ENCODE assay signal across 26 cellular contexts in the genomic region with DNA sequence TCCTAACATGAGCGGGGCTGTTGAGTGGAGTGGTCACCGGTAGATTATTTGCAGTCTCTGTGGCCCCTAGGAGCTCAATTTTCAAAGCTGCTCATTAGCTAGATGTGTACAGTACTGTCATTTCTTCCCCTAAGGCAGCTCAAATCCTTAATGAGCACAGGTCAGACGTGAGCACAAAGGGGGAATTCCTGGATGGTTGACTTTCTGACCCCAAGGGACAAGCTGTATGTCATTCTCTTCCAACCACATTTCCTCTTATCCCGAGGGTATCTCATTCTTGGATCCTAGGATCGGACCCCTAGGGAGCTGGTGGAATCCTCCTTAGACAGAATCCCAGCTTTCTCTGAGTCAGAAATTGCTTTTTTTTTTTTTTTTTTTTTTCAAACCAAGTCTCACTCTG. TPM values are rescaled to one million over a fixed set of nuclear protein-coding genes. Genes with fewer than 3 reads are reported as not detected.
DNase-seq lines count a peak whose midpoint lies in the region; ATAC-seq, FAIRE-seq and TF ChIP-seq lines count a peak whose summit lies in the region.
"Had no signal": no experiment of that assay in that cellular context is flagged by ENCODE, and none has a peak within 500 bp of the region (broad histone marks: within the 10 kb centered on the region; RNA-seq: fewer than 3 reads in every experiment).

No MANE protein-coding gene starts in this region.

- TF ChIP-seq POLR2A in GM12878 (IDR thresholded peaks at IDR 0.05; ENCODE audit: low read depth, low read length) (no peak), vagina (IDR thresholded peaks at IDR 0.05) (no peak)

- no peaks in the 10 kb centered on the region for H3K79me2 ChIP-seq in GM12878 (ENCODE audit: control insufficient read depth, insufficient read depth, low read length)

- in situ Hi-C loops in GM12878 (cut with MboI): loop anchor here (10.0 to 25.0 kb wide), 3 partner anchors 492 to 1105 kb away; a partner anchor contains a TSS

- WGBS in GM12878 (ENCODE audit: insufficient coverage, insufficient replicate concordance, low lambda C conversion rate, missing lambda C conversion rate): 23% methylated on average over 5 of the region's 5 CpGs

- no peaks in the 10 kb centered on the region for H3K36me3 ChIP-seq in GM12878 (ENCODE audit: control insufficient read depth in 2 of 2, insufficient read depth in 2 of 2, low read length in 1 of 2)
- H3K36me3 ChIP-seq in vagina: no peaks in the 10 kb centered on the region
- no peaks in the 10 kb centered on the region for H3K36me3 ChIP-seq in colonic mucosa
- H3K36me3 ChIP-seq: BLaER1 had no signal

- peak; percentile 73 for DNase-seq in A172 (ENCODE audit: low spot score)
- DNase-seq in EL: peak; percentile 14
- DNase-seq in M059J (ENCODE audit: low read depth): peak; percentile 80
- no peak for DNase-seq in GM12878 (ENCODE audit: low read depth, low spot score)
- DNase-seq in vagina (ENCODE audit: extremely low spot score in 2 of 2): no peak
- no peak for DNase-seq in T-helper 1 cell
- DNase-seq in colonic mucosa: no peak
- no peak for DNase-seq in inferior parietal cortex (ENCODE audit: extremely low spot score)
- DNase-seq: Calu3; CD4-positive, alpha-beta memory T cell; DMS79 treated with DMSO at 0.1 percent for 48 hours; HCEC 1CT; IMR-90 had no signal

- CTCF ChIA-PET in GM12878 (lab: Yijun Ruan, JAX): interaction anchor here (0.6 kb wide), 1 partner anchor 550 kb away, joined by 3 read pairs; no protein-coding TSS in a partner anchor

- POLR2A ChIA-PET in GM12878 (lab: Charles Lee): interaction anchor here (0.6 kb wide), 1 partner anchor 511 kb away, joined by 4 read pairs; no protein-coding TSS in a partner anchor

- intact Hi-C loops in GM12878 (cut with micrococcal nuclease; ENCODE audit: unreplicated experiment): loop anchor here (10.0 kb wide), 1 partner anchor 172 kb away; a partner anchor contains a TSS
- intact Hi-C loops in vagina (cut with DNase I): no loop called here
- intact Hi-C loops in colonic mucosa (cut with DNase I): loop anchor here (10.0 kb wide), 1 partner anchor 662 kb away; no protein-coding TSS in a partner anchor

- BruUV-seq in GM12878 (replicated peaks; lab: Mats Ljungman, UMichigan): no TSS peak

- no peaks in the 10 kb centered on the region; the same call in 2 of the 3 replicates for H3K9me3 ChIP-seq in GM12878 (replicated peaks; ENCODE audit: control insufficient read depth, insufficient read depth, low read length)
- H3K9me3 ChIP-seq in vagina: no peaks in the 10 kb centered on the region
- no peaks in the 10 kb centered on the region for H3K9me3 ChIP-seq in colonic mucosa
- H3K9me3 ChIP-seq: BLaER1 had no signal

- no peak for FAIRE-seq in GM12878 (lab: Jason Lieb, UNC)
- FAIRE-seq: GM12891, GM18507, H54, K562 had no signal

- no peak overlapping the region for H2AFZ ChIP-seq in GM12878 (ENCODE audit: control insufficient read depth, low read depth, low read length)
- H2AFZ ChIP-seq: GM23338 had no signal

- TF ChIP-seq EP300 in GM12878 (IDR thresholded peaks at IDR 0.05; ENCODE audit: borderline replicate concordance in 1 of 2, control insufficient read depth in 1 of 2, low read depth in 2 of 2, low read length in 2 of 2): no peak

- SMC1A ChIA-PET in GM12878 (lab: Charles Lee; ENCODE audit: uncharacterized antibody, unreplicated experiment): interaction anchor here (0.6 kb wide), 1 partner anchor 10 kb away, joined by 3 read pairs; no protein-coding TSS in a partner anchor

- H3K4me1 ChIP-seq in GM12878 (ENCODE audit: control insufficient read depth, insufficient read depth, low read length) (no peaks in the 10 kb centered on the region), vagina (no peaks in the 10 kb centered on the region), colonic mucosa (no peaks in the 10 kb centered on the region)

- H3K27me3 ChIP-seq in GM12878 (replicated peaks in 1 of 2; ENCODE audit: control insufficient read depth in 2 of 2, insufficient read depth in 2 of 2, low read length in 1 of 2): no peaks in the 10 kb centered on the region
- no peaks in the 10 kb centered on the region for H3K27me3 ChIP-seq in vagina
- no peaks in the 10 kb centered on the region for H3K27me3 ChIP-seq in colonic mucosa
- H3K27me3 ChIP-seq: BLaER1 had no signal

- H3K4me3 ChIP-seq in GM12878: no peak overlapping the region
- no peak overlapping the region for H3K4me3 ChIP-seq in vagina
- no peak overlapping the region for H3K4me3 ChIP-seq in colonic mucosa
- H3K4me3 ChIP-seq: BLaER1, GM23338, K562 had no signal

- no peak for TF ChIP-seq CTCF in GM12878 (IDR thresholded peaks at IDR 0.05 in 2 of 3, conservative IDR thresholded peaks at IDR 0.05 in 1 of 3; ENCODE audit: control insufficient read depth in 2 of 3, extremely low read depth in 1 of 3, insufficient read depth in 1 of 3, low read depth in 3 of 3, low read length in 3 of 3)
- TF ChIP-seq CTCF in vagina (IDR thresholded peaks at IDR 0.05): no peak
- no peak for TF ChIP-seq CTCF in colonic mucosa (IDR thresholded peaks at IDR 0.05)

- H4K20me1 ChIP-seq in GM12878 (ENCODE audit: control insufficient read depth, insufficient read depth): no peaks in the 10 kb centered on the region
- H4K20me1 ChIP-seq: BLaER1 had no signal

- no peak for ATAC-seq in GM12878
- ATAC-seq: GM23338, K562 had no signal

- H3K27ac ChIP-seq in GM12878 (ENCODE audit: control insufficient read depth, insufficient read depth) (no peak overlapping the region), vagina (no peak overlapping the region), colonic mucosa (no peak overlapping the region)
- H3K27ac ChIP-seq: 22Rv1, BLaER1, HL-60 had no signal

- no peak overlapping the region for H3K4me2 ChIP-seq in GM12878 (ENCODE audit: control insufficient read depth, insufficient read depth)
- H3K4me2 ChIP-seq: BLaER1, GM23338 had no signal

- TF ChIP-seq RAD21 in GM12878 (IDR thresholded peaks at IDR 0.05; ENCODE audit: insufficient read depth, low read depth, low read length): no peak

- H3K9ac ChIP-seq in GM12878 (ENCODE audit: control insufficient read depth, insufficient read depth, low read length): no peak overlapping the region
- H3K9ac ChIP-seq in colonic mucosa (ENCODE audit: low read depth in 2 of 2, low read length in 2 of 2): no peak overlapping the region
- H3K9ac ChIP-seq: BLaER1 had no signal

- RAD21 ChIA-PET in GM12878 (lab: Charles Lee; ENCODE audit: unreplicated experiment): no interaction called here

RNA-seq across cellular contexts. Expression of a gene that starts 5.7 kb away (rescaled TPM):
- not detected in 2 replicates for total RNA-seq in A172 (2014; rRNA removed; shearing (Covaris generic))
- not detected in 2 replicates for total RNA-seq in M059J (2014; rRNA removed; shearing (Covaris generic))
- not detected in 2 replicates for total RNA-seq in GM12878 (2013; cell fraction: nucleolus; rRNA removed)
- total RNA-seq in GM12878 (2014; rRNA removed) (not detected in 2 replicates), GM12878 (2014; rRNA removed; fragmentation: Illumina TruSeq; extraction: Trizol) (not detected in 2 replicates), GM12878 (2021) (not detected in 2 replicates), vagina (not detected), colonic mucosa (not detected)
- polyA plus RNA-seq in GM12878 (2011; ENCODE audit: low read depth): not detected
- polyA plus RNA-seq in GM12878 (2011; rRNA removed) (not detected in 2 replicates), GM12878 (2014; fragmentation: Illumina TruSeq; extraction: Trizol) (not detected in 2 replicates), GM12878 (2014; fragmentation: Nextera tagmentation; extraction: Ambion mirVana) (not detected), GM12878 (2014; rRNA removed) (not detected in 2 replicates), GM12878 (2016; fragmentation: Nextera tagmentation; extraction: Ambion mirVana) (not detected)
- not detected in 2 replicates for polyA plus RNA-seq in GM12878 (2011; cell fraction: cytosol; rRNA removed)
- not detected in 2 replicates for polyA plus RNA-seq in GM12878 (2011; cell fraction: nucleus; rRNA removed)
- polyA plus RNA-seq in GM12878 (2012): not detected in 2 replicates
- polyA minus RNA-seq in GM12878 (2011; rRNA and poly(A)+ RNA removed): not detected in 2 replicates
- not detected in 2 replicates for polyA minus RNA-seq in GM12878 (2011; cell fraction: cytosol; rRNA and poly(A)+ RNA removed)
- polyA minus RNA-seq in GM12878 (2011; cell fraction: nucleus; rRNA and poly(A)+ RNA removed): not detected in 2 replicates
- total RNA-seq: A673; Calu3; CD4-positive, alpha-beta memory T cell; G401; GM23338; HT1080; IMR-90; K562 had no signal
- polyA plus RNA-seq: AG04450; CD14-positive monocyte; CD4-positive, alpha-beta memory T cell; GM23338; IMR-90; K562 had no signal

RNA-seq across cellular contexts. Expression of a gene that starts 7.8 kb away (rescaled TPM):
- total RNA-seq in A172 (2014; rRNA removed; shearing (Covaris generic)): 16.4 and 20.1 TPM in 2 replicates
- 15.9 and 26.5 TPM in 2 replicates for total RNA-seq in M059J (2014; rRNA removed; shearing (Covaris generic))
- total RNA-seq in GM12878 (2013; cell fraction: nucleolus; rRNA removed): 55.0 and 55.9 TPM in 2 replicates
- total RNA-seq in GM12878 (2014; rRNA removed) (27.0 and 28.4 TPM in 2 replicates), GM12878 (2014; rRNA removed; fragmentation: Illumina TruSeq; extraction: Trizol) (31.4 and 32.3 TPM in 2 replicates), GM12878 (2021) (34.0 and 35.8 TPM in 2 replicates), vagina (17.2 TPM), colonic mucosa (10 to 100 TPM; 25.5 to 28.5 TPM)
- 18.2 TPM for polyA plus RNA-seq in GM12878 (2011; ENCODE audit: low read depth)
- polyA plus RNA-seq in GM12878 (2011; rRNA removed) (19.1 and 27.6 TPM in 2 replicates), GM12878 (2014; fragmentation: Illumina TruSeq; extraction: Trizol) (32.4 and 32.9 TPM in 2 replicates), GM12878 (2014; fragmentation: Nextera tagmentation; extraction: Ambion mirVana) (10 to 100 TPM; 25.0 to 37.5 TPM), GM12878 (2014; rRNA removed) (18.5 and 22.7 TPM in 2 replicates), GM12878 (2016; fragmentation: Nextera tagmentation; extraction: Ambion mirVana) (10 to 100 TPM; 37.1 to 39.4 TPM)
- 31.1 and 34.6 TPM in 2 replicates for polyA plus RNA-seq in GM12878 (2011; cell fraction: cytosol; rRNA removed)
- polyA plus RNA-seq in GM12878 (2011; cell fraction: nucleus; rRNA removed): 55.6 and 59.3 TPM in 2 replicates
- polyA plus RNA-seq in GM12878 (2012): 33.6 and 33.7 TPM in 2 replicates
- 24.8 and 27.4 TPM in 2 replicates for polyA minus RNA-seq in GM12878 (2011; rRNA and poly(A)+ RNA removed)
- 11.0 and 16.5 TPM in 2 replicates for polyA minus RNA-seq in GM12878 (2011; cell fraction: cytosol; rRNA and poly(A)+ RNA removed)
- 15.6 and 19.1 TPM in 2 replicates for polyA minus RNA-seq in GM12878 (2011; cell fraction: nucleus; rRNA and poly(A)+ RNA removed)

RNA-seq across cellular contexts. Expression of a gene that starts 16.9 kb away (rescaled TPM):
- not detected in 2 replicates for total RNA-seq in A172 (2014; rRNA removed; shearing (Covaris generic))
- total RNA-seq in M059J (2014; rRNA removed; shearing (Covaris generic)): not detected in 2 replicates
- total RNA-seq in GM12878 (2013; cell fraction: nucleolus; rRNA removed): not detected in 2 replicates
- total RNA-seq in GM12878 (2014; rRNA removed) (not detected in 2 replicates), GM12878 (2014; rRNA removed; fragmentation: Illumina TruSeq; extraction: Trizol) (not detected in 2 replicates), GM12878 (2021) (not detected in 2 replicates), vagina (not detected), colonic mucosa (not detected)
- polyA plus RNA-seq in GM12878 (2011; ENCODE audit: low read depth): not detected
- polyA plus RNA-seq in GM12878 (2011; rRNA removed) (not detected in 2 replicates), GM12878 (2014; fragmentation: Illumina TruSeq; extraction: Trizol) (not detected in 2 replicates), GM12878 (2014; fragmentation: Nextera tagmentation; extraction: Ambion mirVana) (not detected), GM12878 (2014; rRNA removed) (not detected in 2 replicates), GM12878 (2016; fragmentation: Nextera tagmentation; extraction: Ambion mirVana) (not detected)
- polyA plus RNA-seq in GM12878 (2011; cell fraction: cytosol; rRNA removed): not detected in 2 replicates
- not detected in 2 replicates for polyA plus RNA-seq in GM12878 (2011; cell fraction: nucleus; rRNA removed)
- not detected in 2 replicates for polyA plus RNA-seq in GM12878 (2012)
- not detected in 2 replicates for polyA minus RNA-seq in GM12878 (2011; rRNA and poly(A)+ RNA removed)
- polyA minus RNA-seq in GM12878 (2011; cell fraction: cytosol; rRNA and poly(A)+ RNA removed): not detected in 2 replicates
- polyA minus RNA-seq in GM12878 (2011; cell fraction: nucleus; rRNA and poly(A)+ RNA removed): not detected in 2 replicates
- total RNA-seq: A673; Calu3; CD4-positive, alpha-beta memory T cell; G401; GM23338; HT1080; IMR-90; K562 had no signal
- polyA plus RNA-seq: AG04450; CD14-positive monocyte; CD4-positive, alpha-beta memory T cell; GM23338; IMR-90; K562 had no signal

RNA-seq across cellular contexts. Expression of a gene that starts 25.1 kb away (rescaled TPM):
- total RNA-seq in A172 (2014; rRNA removed; shearing (Covaris generic)): not detected in 2 replicates
- not detected in 2 replicates for total RNA-seq in M059J (2014; rRNA removed; shearing (Covaris generic))
- not detected in 2 replicates for total RNA-seq in GM12878 (2013; cell fraction: nucleolus; rRNA removed)
- total RNA-seq in GM12878 (2014; rRNA removed): not detected in 2 replicates
- total RNA-seq in GM12878 (2014; rRNA removed; fragmentation: Illumina TruSeq; extraction: Trizol): not detected in 2 replicates
- not detected in 2 replicates for total RNA-seq in GM12878 (2021)
- not detected for polyA plus RNA-seq in GM12878 (2011; ENCODE audit: low read depth)
- not detected in 2 replicates for polyA plus RNA-seq in GM12878 (2011; rRNA removed)
- polyA plus RNA-seq in GM12878 (2011; cell fraction: cytosol; rRNA removed): not detected in 2 replicates
- polyA plus RNA-seq in GM12878 (2011; cell fraction: nucleus; rRNA removed): not detected in 2 replicates
- not detected in 2 replicates for polyA plus RNA-seq in GM12878 (2012)
- not detected in 2 replicates for polyA plus RNA-seq in GM12878 (2014; fragmentation: Illumina TruSeq; extraction: Trizol)
- polyA plus RNA-seq in GM12878 (2014; fragmentation: Nextera tagmentation; extraction: Ambion mirVana): not detected
- polyA plus RNA-seq in GM12878 (2014; rRNA removed): not detected in 2 replicates
- not detected for polyA plus RNA-seq in GM12878 (2016; fragmentation: Nextera tagmentation; extraction: Ambion mirVana)
- not detected in 2 replicates for polyA minus RNA-seq in GM12878 (2011; rRNA and poly(A)+ RNA removed)
- not detected in 2 replicates for polyA minus RNA-seq in GM12878 (2011; cell fraction: cytosol; rRNA and poly(A)+ RNA removed)
- polyA minus RNA-seq in GM12878 (2011; cell fraction: nucleus; rRNA and poly(A)+ RNA removed): not detected in 2 replicates
- total RNA-seq in vagina: not detected
- total RNA-seq in colonic mucosa: not detected
- total RNA-seq: A673; Calu3; CD4-positive, alpha-beta memory T cell; G401; GM23338; HT1080; IMR-90; K562 had no signal
- polyA plus RNA-seq: AG04450; CD14-positive monocyte; CD4-positive, alpha-beta memory T cell; GM23338; IMR-90 had no signal

RNA-seq across cellular contexts. Expression of a gene that starts 45.6 kb away (rescaled TPM):
- total RNA-seq in A172 (2014; rRNA removed; shearing (Covaris generic)): not detected in 2 replicates
- total RNA-seq in M059J (2014; rRNA removed; shearing (Covaris generic)): not detected in 2 replicates
- total RNA-seq in GM12878 (2013; cell fraction: nucleolus; rRNA removed): not detected in 2 replicates
- total RNA-seq in GM12878 (2014; rRNA removed) (not detected in 2 replicates), GM12878 (2014; rRNA removed; fragmentation: Illumina TruSeq; extraction: Trizol) (not detected in 2 replicates), GM12878 (2021) (not detected in 2 replicates), vagina (not detected), colonic mucosa (not detected)
- not detected for polyA plus RNA-seq in GM12878 (2011; ENCODE audit: low read depth)
- polyA plus RNA-seq in GM12878 (2011; rRNA removed) (not detected in 2 replicates), GM12878 (2014; fragmentation: Illumina TruSeq; extraction: Trizol) (not detected in 2 replicates), GM12878 (2014; fragmentation: Nextera tagmentation; extraction: Ambion mirVana) (not detected), GM12878 (2014; rRNA removed) (not detected in 2 replicates), GM12878 (2016; fragmentation: Nextera tagmentation; extraction: Ambion mirVana) (not detected)
- not detected in 2 replicates for polyA plus RNA-seq in GM12878 (2011; cell fraction: cytosol; rRNA removed)
- not detected in 2 replicates for polyA plus RNA-seq in GM12878 (2011; cell fraction: nucleus; rRNA removed)
- polyA plus RNA-seq in GM12878 (2012): not detected in 2 replicates
- polyA minus RNA-seq in GM12878 (2011; rRNA and poly(A)+ RNA removed): not detected in 2 replicates
- polyA minus RNA-seq in GM12878 (2011; cell fraction: cytosol; rRNA and poly(A)+ RNA removed): not detected in 2 replicates
- polyA minus RNA-seq in GM12878 (2011; cell fraction: nucleus; rRNA and poly(A)+ RNA removed): not detected in 2 replicates
- total RNA-seq: A673; Calu3; CD4-positive, alpha-beta memory T cell; G401; GM23338; HT1080; IMR-90; K562 had no signal
- polyA plus RNA-seq: AG04450; CD14-positive monocyte; CD4-positive, alpha-beta memory T cell; GM23338; IMR-90; K562 had no signal

Comparison
In these comparisons a context has a peak if more than half of its experiments do, and no peak if none do; other contexts are left out.
1. DNase-seq: peak in A172 (single experiment), EL (single experiment) and M059J (single experiment); none in GM12878 (single experiment), vagina (0 of 2), T-helper 1 cell (0 of 5), colonic mucosa (single experiment) and inferior parietal cortex (single experiment).